ENCODE assay signal across 1 cellular context in the genomic region with DNA sequence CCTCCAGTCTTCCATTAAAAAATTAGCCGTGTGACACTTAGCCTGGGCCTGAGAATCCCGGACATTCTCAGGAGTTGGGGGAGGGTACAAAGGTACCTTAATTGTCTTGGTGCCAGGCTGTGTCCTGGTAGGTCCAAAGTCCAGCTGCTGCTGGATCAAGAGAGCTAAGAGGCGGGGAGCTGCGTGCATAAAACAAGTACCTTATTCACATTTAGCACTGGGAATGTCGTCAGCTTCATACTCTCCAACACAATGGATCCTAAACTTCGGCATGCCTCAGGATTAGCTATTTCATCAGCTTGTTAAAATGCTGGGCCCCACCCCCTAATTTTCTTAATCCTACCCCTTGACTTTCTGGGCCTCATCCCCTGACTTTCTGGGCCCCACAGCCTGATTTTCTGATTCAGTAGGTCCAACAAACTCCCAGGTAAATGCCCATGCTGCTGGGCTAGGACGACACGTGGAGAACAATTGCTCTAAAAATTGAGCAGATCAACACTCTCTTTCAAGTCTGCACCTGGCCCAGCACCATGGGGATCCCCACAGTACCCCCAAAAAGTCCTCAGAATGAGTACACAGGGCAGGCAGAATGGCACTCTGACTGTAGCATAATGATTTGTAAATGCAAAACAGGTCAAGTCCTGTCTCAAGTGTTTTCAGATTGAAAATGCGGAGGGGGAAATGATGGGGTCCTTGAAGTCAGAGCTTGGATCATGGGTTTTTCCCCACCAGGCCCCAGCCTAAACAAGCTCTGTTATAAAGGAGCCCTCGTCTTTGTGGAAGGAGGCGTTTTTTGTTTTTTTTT.
TF ChIP-seq lines count a peak whose summit lies in the region.

No MANE protein-coding gene starts in this region.

TF ChIP-seq in HepG2, 621 proteins besides CTCF, POLR2A, EP300 and RAD21 (continued from another document):
- TF ChIP-seq, protein P1, sequence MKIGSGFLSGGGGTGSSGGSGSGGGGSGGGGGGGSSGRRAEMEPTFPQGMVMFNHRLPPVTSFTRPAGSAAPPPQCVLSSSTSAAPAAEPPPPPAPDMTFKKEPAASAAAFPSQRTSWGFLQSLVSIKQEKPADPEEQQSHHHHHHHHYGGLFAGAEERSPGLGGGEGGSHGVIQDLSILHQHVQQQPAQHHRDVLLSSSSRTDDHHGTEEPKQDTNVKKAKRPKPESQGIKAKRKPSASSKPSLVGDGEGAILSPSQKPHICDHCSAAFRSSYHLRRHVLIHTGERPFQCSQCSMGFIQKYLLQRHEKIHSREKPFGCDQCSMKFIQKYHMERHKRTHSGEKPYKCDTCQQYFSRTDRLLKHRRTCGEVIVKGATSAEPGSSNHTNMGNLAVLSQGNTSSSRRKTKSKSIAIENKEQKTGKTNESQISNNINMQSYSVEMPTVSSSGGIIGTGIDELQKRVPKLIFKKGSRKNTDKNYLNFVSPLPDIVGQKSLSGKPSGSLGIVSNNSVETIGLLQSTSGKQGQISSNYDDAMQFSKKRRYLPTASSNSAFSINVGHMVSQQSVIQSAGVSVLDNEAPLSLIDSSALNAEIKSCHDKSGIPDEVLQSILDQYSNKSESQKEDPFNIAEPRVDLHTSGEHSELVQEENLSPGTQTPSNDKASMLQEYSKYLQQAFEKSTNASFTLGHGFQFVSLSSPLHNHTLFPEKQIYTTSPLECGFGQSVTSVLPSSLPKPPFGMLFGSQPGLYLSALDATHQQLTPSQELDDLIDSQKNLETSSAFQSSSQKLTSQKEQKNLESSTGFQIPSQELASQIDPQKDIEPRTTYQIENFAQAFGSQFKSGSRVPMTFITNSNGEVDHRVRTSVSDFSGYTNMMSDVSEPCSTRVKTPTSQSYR (CRISPR knock-in tag; IDR thresholded peaks at IDR 0.05; ENCODE audit: borderline replicate concordance): peak; percentile 65; the same call in 1 of the 2 replicates
- TF ChIP-seq SUZ12 (IDR thresholded peaks at IDR 0.05; ENCODE audit: low read depth, low read length) (no peak), SOX5 (CRISPR knock-in tag; IDR thresholded peaks at IDR 0.05; ENCODE audit: borderline replicate concordance) (peak; percentile 25; the same call in 1 of the 2 replicates), PHF8 (CRISPR knock-in tag; IDR thresholded peaks at IDR 0.05) (no peak), KDM1A (CRISPR knock-in tag; IDR thresholded peaks at IDR 0.05) (no peak), DNMT1 (CRISPR knock-in tag; IDR thresholded peaks at IDR 0.05) (no peak), FOXC1 (CRISPR knock-in tag; IDR thresholded peaks at IDR 0.05; ENCODE audit: borderline replicate concordance) (no peak), TMF1 (CRISPR knock-in tag; IDR thresholded peaks at IDR 0.05; ENCODE audit: low read depth) (no peak), ZNF644 (CRISPR knock-in tag; IDR thresholded peaks at IDR 0.05; ENCODE audit: low read depth) (0 out of 2 replicates have a peak, but pooled peaks have one; percentile 30), MZF1 (CRISPR knock-in tag; IDR thresholded peaks at IDR 0.05; ENCODE audit: borderline replicate concordance) (no peak), ESRRA (CRISPR knock-in tag; IDR thresholded peaks at IDR 0.05; ENCODE audit: low read depth) (no peak), SOX6 (IDR thresholded peaks at IDR 0.05) (no peak), SOX6 (CRISPR knock-in tag; IDR thresholded peaks at IDR 0.05) (peak; percentile 41), ZFX (CRISPR knock-in tag; IDR thresholded peaks at IDR 0.05; ENCODE audit: low read depth) (no peak), ZBTB21 (CRISPR knock-in tag; IDR thresholded peaks at IDR 0.05) (no peak), HMG20A (CRISPR knock-in tag; IDR thresholded peaks at IDR 0.05; ENCODE audit: borderline replicate concordance) (0 out of 2 replicates have a peak, but pooled peaks have one; percentile 15), PITX1 (CRISPR knock-in tag; IDR thresholded peaks at IDR 0.05) (0 out of 2 replicates have a peak, but pooled peaks have one; percentile 33), CAMTA2 (CRISPR knock-in tag; IDR thresholded peaks at IDR 0.05; ENCODE audit: borderline replicate concordance) (no peak), ZMYM4 (CRISPR knock-in tag; IDR thresholded peaks at IDR 0.05) (no peak), CEBPB (IDR thresholded peaks at IDR 0.05; ENCODE audit: borderline replicate concordance, low read depth, low read length) (no peak), HOXA3 (CRISPR knock-in tag; IDR thresholded peaks at IDR 0.05) (peak; percentile 14; the same call in 1 of the 2 replicates), POGZ (CRISPR knock-in tag; IDR thresholded peaks at IDR 0.05) (no peak), ZNF788 (CRISPR knock-in tag; IDR thresholded peaks at IDR 0.05; ENCODE audit: borderline replicate concordance) (no peak), ISL2 (CRISPR knock-in tag; IDR thresholded peaks at IDR 0.05) (no peak)
- TF ChIP-seq, protein P2, sequence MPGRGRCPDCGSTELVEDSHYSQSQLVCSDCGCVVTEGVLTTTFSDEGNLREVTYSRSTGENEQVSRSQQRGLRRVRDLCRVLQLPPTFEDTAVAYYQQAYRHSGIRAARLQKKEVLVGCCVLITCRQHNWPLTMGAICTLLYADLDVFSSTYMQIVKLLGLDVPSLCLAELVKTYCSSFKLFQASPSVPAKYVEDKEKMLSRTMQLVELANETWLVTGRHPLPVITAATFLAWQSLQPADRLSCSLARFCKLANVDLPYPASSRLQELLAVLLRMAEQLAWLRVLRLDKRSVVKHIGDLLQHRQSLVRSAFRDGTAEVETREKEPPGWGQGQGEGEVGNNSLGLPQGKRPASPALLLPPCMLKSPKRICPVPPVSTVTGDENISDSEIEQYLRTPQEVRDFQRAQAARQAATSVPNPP (CRISPR knock-in tag; IDR thresholded peaks at IDR 0.05): no peak
- TF ChIP-seq, protein P3, sequence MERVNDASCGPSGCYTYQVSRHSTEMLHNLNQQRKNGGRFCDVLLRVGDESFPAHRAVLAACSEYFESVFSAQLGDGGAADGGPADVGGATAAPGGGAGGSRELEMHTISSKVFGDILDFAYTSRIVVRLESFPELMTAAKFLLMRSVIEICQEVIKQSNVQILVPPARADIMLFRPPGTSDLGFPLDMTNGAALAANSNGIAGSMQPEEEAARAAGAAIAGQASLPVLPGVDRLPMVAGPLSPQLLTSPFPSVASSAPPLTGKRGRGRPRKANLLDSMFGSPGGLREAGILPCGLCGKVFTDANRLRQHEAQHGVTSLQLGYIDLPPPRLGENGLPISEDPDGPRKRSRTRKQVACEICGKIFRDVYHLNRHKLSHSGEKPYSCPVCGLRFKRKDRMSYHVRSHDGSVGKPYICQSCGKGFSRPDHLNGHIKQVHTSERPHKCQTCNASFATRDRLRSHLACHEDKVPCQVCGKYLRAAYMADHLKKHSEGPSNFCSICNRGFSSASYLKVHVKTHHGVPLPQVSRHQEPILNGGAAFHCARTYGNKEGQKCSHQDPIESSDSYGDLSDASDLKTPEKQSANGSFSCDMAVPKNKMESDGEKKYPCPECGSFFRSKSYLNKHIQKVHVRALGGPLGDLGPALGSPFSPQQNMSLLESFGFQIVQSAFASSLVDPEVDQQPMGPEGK (CRISPR knock-in tag; IDR thresholded peaks at IDR 0.05): peak; percentile 22; the same call in 1 of the 2 replicates
- TF ChIP-seq, protein P4, sequence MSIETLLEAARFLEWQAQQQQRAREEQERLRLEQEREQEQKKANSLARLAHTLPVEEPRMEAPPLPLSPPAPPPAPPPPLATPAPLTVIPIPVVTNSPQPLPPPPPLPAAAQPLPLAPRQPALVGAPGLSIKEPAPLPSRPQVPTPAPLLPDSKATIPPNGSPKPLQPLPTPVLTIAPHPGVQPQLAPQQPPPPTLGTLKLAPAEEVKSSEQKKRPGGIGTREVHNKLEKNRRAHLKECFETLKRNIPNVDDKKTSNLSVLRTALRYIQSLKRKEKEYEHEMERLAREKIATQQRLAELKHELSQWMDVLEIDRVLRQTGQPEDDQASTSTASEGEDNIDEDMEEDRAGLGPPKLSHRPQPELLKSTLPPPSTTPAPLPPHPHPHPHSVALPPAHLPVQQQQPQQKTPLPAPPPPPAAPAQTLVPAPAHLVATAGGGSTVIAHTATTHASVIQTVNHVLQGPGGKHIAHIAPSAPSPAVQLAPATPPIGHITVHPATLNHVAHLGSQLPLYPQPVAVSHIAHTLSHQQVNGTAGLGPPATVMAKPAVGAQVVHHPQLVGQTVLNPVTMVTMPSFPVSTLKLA (IDR thresholded peaks at IDR 0.05): peak; percentile 62
- TF ChIP-seq, protein P5, sequence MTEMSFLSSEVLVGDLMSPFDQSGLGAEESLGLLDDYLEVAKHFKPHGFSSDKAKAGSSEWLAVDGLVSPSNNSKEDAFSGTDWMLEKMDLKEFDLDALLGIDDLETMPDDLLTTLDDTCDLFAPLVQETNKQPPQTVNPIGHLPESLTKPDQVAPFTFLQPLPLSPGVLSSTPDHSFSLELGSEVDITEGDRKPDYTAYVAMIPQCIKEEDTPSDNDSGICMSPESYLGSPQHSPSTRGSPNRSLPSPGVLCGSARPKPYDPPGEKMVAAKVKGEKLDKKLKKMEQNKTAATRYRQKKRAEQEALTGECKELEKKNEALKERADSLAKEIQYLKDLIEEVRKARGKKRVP (CRISPR knock-in tag; IDR thresholded peaks at IDR 0.05): peak in 1 of 2 experiments; percentile 69; a peak in 2 of 4 replicates
- TF ChIP-seq, protein P6, sequence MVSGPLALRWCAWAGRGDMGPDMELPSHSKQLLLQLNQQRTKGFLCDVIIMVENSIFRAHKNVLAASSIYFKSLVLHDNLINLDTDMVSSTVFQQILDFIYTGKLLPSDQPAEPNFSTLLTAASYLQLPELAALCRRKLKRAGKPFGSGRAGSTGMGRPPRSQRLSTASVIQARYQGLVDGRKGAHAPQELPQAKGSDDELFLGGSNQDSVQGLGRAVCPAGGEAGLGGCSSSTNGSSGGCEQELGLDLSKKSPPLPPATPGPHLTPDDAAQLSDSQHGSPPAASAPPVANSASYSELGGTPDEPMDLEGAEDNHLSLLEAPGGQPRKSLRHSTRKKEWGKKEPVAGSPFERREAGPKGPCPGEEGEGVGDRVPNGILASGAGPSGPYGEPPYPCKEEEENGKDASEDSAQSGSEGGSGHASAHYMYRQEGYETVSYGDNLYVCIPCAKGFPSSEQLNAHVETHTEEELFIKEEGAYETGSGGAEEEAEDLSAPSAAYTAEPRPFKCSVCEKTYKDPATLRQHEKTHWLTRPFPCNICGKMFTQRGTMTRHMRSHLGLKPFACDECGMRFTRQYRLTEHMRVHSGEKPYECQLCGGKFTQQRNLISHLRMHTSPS (CRISPR knock-in tag; IDR thresholded peaks at IDR 0.05; ENCODE audit: low read depth): peak; percentile 27; the same call in 1 of the 2 replicates
- TF ChIP-seq, protein P7, sequence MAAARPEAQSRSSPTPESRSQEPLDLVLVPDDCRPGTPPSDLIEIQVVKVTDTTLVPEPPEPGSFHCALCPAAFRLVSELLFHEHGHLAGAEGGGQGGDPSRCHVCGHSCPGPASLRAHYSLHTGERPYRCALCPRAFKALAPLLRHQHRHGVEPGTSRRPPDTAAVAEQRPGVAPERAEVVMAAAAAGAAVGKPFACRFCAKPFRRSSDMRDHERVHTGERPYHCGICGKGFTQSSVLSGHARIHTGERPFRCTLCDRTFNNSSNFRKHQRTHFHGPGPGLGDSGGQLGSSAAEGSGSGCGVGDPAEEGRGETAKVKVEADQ (CRISPR knock-in tag; IDR thresholded peaks at IDR 0.05; ENCODE audit: borderline replicate concordance): no peak
- TF ChIP-seq, protein P8, sequence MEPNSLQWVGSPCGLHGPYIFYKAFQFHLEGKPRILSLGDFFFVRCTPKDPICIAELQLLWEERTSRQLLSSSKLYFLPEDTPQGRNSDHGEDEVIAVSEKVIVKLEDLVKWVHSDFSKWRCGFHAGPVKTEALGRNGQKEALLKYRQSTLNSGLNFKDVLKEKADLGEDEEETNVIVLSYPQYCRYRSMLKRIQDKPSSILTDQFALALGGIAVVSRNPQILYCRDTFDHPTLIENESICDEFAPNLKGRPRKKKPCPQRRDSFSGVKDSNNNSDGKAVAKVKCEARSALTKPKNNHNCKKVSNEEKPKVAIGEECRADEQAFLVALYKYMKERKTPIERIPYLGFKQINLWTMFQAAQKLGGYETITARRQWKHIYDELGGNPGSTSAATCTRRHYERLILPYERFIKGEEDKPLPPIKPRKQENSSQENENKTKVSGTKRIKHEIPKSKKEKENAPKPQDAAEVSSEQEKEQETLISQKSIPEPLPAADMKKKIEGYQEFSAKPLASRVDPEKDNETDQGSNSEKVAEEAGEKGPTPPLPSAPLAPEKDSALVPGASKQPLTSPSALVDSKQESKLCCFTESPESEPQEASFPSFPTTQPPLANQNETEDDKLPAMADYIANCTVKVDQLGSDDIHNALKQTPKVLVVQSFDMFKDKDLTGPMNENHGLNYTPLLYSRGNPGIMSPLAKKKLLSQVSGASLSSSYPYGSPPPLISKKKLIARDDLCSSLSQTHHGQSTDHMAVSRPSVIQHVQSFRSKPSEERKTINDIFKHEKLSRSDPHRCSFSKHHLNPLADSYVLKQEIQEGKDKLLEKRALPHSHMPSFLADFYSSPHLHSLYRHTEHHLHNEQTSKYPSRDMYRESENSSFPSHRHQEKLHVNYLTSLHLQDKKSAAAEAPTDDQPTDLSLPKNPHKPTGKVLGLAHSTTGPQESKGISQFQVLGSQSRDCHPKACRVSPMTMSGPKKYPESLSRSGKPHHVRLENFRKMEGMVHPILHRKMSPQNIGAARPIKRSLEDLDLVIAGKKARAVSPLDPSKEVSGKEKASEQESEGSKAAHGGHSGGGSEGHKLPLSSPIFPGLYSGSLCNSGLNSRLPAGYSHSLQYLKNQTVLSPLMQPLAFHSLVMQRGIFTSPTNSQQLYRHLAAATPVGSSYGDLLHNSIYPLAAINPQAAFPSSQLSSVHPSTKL (CRISPR knock-in tag; IDR thresholded peaks at IDR 0.05): 0 out of 2 replicates have a peak, but pooled peaks have one; percentile 24
- TF ChIP-seq, protein P9, sequence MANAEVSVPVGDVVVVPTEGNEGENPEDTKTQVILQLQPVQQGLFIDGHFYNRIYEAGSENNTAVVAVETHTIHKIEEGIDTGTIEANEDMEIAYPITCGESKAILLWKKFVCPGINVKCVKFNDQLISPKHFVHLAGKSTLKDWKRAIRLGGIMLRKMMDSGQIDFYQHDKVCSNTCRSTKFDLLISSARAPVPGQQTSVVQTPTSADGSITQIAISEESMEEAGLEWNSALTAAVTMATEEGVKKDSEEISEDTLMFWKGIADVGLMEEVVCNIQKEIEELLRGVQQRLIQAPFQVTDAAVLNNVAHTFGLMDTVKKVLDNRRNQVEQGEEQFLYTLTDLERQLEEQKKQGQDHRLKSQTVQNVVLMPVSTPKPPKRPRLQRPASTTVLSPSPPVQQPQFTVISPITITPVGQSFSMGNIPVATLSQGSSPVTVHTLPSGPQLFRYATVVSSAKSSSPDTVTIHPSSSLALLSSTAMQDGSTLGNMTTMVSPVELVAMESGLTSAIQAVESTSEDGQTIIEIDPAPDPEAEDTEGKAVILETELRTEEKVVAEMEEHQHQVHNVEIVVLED (CRISPR knock-in tag; IDR thresholded peaks at IDR 0.05; ENCODE audit: borderline replicate concordance): no peak
